ENCODE assay signal across 1 cellular context in the genomic region with DNA sequence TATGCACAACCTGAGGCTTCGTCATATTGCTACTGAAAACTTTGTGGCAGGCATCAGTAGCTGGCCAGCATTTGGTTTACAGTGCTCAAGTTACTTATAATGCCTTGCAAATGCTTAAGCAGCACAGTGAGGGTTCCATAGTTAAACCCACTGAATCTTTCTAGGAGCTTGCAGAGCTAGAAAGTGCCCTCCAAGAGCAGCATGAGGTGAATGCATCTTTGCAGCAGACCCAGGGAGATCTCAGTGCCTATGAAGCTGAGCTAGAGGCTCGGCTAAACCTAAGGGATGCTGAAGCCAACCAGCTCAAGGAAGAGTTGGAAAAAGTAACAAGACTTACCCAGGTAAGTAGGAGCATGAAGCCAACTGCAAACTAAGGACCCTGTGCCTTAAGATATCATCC.
TF ChIP-seq lines count a peak whose summit lies in the region.

No MANE protein-coding gene starts in this region.

TF ChIP-seq in H1, 55 proteins besides CTCF, POLR2A, EP300 and RAD21:
- no peak for TF ChIP-seq JUN (IDR thresholded peaks at IDR 0.05; ENCODE audit: low read depth, low read length)
- TF ChIP-seq ASH2L (IDR thresholded peaks at IDR 0.05; ENCODE audit: low read length) = no peak
- no peak for TF ChIP-seq KDM1A (IDR thresholded peaks at IDR 0.05; ENCODE audit: borderline replicate concordance, low read length)
- no peak for TF ChIP-seq RXRA (IDR thresholded peaks at IDR 0.05; ENCODE audit: insufficient read depth, low read depth, low read length)
- no peak for TF ChIP-seq SIN3A (conservative IDR thresholded peaks at IDR 0.05 in 1 of 2, IDR thresholded peaks at IDR 0.05 in 1 of 2; ENCODE audit: low read depth in 1 of 2, low read length in 2 of 2)
- TF ChIP-seq ZNF274 (IDR thresholded peaks at IDR 0.05; ENCODE audit: borderline replicate concordance, extremely low read depth, low read length) = no peak
- TF ChIP-seq HDAC2 (IDR thresholded peaks at IDR 0.05; ENCODE audit: borderline replicate concordance in 1 of 2, low read depth in 2 of 2, low read length in 2 of 2) = no peak
- TF ChIP-seq E2F6 (IDR thresholded peaks at IDR 0.05) = no peak
